8 cellular contexts compared by ENCODE assay signal in genomic region chr3:169764453-169765280, GRCh38.
DNase-seq lines count a peak whose midpoint lies in the region; ATAC-seq and TF ChIP-seq lines count a peak whose summit lies in the region.

Gene TERC, minus strand, starts transcription at chr3:169765060.

- peak within 1 kb of the TSS; percentile 92 for H3K27ac ChIP-seq in cingulate gyrus (ENCODE audit: low read depth, low read length)

- ATAC-seq in HG03175 (IDR thresholded peaks at IDR 0.05; ENCODE audit: unreplicated experiment), result peak; percentile 85

- in situ Hi-C loops in GM18951 (cut with MboI; ENCODE audit: low sequenced_read_pairs, unreplicated experiment), result no loop called here

- peak; percentile 87 for TF ChIP-seq POLR2A in GM18951 (IDR thresholded peaks at IDR 0.05; ENCODE audit: extremely low read depth, insufficient read depth, insufficient read length)

- TF ChIP-seq CTCF in AG09319 (IDR thresholded peaks at IDR 0.05; ENCODE audit: low read depth, low read length), result no peak

- DNase-seq in AG09319 (ENCODE audit: extremely low read depth, low read depth), result peak; percentile 81
- peak; percentile 83 for DNase-seq in NCI-H446 treated with DMSO at 0.1 percent for 48 hours (lab: John Stamatoyannopoulos, UW)
- peak; percentile 94 for DNase-seq in activated CD4-positive, alpha-beta T cell treated with anti-CD3 and anti-CD28 coated beads for 48 hours
- peak; percentile 84 for DNase-seq in kidney glomerular epithelial cell (lab: John Stamatoyannopoulos, UW)
- DNase-seq in stimulated activated CD4-positive, alpha-beta T cell treated with anti-CD3 and anti-CD28 coated beads, Interleukin-1b, Interleukin-23, amount 100 ng/mL, for 1 hour (ENCODE audit: low read depth in 2 of 2), result peak; percentile 76 to 86

Comparison
In these comparisons a context has a peak if more than half of its experiments do, and no peak if none do; other contexts are left out.
1. Peak in every context shown above with its lines: DNase-seq, ATAC-seq and H3K27ac ChIP-seq.